In the genomic region with DNA sequence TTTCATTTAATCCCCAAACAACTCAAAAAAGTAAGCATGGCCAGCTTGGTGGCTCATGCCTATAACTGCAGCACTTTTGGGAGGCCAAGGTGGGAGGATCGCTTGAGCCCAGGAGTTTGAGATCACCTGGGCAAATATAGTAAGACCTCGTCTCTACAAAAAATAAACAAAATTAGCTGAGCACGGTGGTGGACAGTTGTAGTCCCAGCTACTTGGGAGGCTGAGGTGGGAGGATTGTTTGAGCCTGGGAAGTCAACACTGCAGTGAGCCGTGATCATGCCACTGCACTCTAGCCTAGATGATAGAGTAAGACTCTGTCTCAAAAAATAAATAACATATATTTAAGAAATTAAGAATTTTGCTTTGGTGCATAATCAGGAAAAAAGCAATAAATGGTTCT, we compare ENCODE assay signal across 15 cellular contexts. TPM values are rescaled to one million over a fixed set of nuclear protein-coding genes. Genes with fewer than 3 reads are reported as not detected.
DNase-seq lines count a peak whose midpoint lies in the region; ATAC-seq, FAIRE-seq and TF ChIP-seq lines count a peak whose summit lies in the region.
"Had no signal": no experiment of that assay in that cellular context is flagged by ENCODE, and none has a peak within 500 bp of the region (broad histone marks: within the 10 kb centered on the region; RNA-seq: fewer than 3 reads in every experiment).

No MANE protein-coding gene starts in this region.

- TF ChIP-seq CTCF in glutamatergic neuron (IDR thresholded peaks at IDR 0.05; ENCODE audit: partially characterized antibody, unreplicated experiment) = no peak

- H3K4me3 Mint-ChIP-seq in activated T-helper 1 cell treated with anti-CD3 and anti-CD28 coated beads, Interleukin-12 subunit alpha, Interleukin-12 subunit beta, Interleukin-2, Interleukin-4 antibody, amounts not matched to agents 30 ng/mL and 10 ng/mL and 1 ng/mL, durations not matched to agents 14 hours and 24 hours and 36 hours = no peak overlapping the region
- H3K4me3 Mint-ChIP-seq in glutamatergic neuron (ENCODE audit: unreplicated experiment) = no peak overlapping the region
- H3K4me3 Mint-ChIP-seq: brain had no signal

- 72 to 80% (median 77%) methylated on average over 4 of the region's 4 CpGs for WGBS in small intestine, 3 donors

- peak; percentile 3 for ATAC-seq in GM18498 (IDR thresholded peaks at IDR 0.05; ENCODE audit: unreplicated experiment)
- no peak for ATAC-seq in HG03139 (IDR thresholded peaks at IDR 0.05; ENCODE audit: unreplicated experiment)

- no peaks in the 10 kb centered on the region for H3K9me3 Mint-ChIP-seq in activated T-helper 1 cell treated with anti-CD3 and anti-CD28 coated beads, Interleukin-12 subunit alpha, Interleukin-12 subunit beta, Interleukin-2, Interleukin-4 antibody, amounts not matched to agents 30 ng/mL and 10 ng/mL and 1 ng/mL, durations not matched to agents 14 hours and 24 hours and 36 hours
- H3K9me3 Mint-ChIP-seq in glutamatergic neuron (ENCODE audit: unreplicated experiment) = peaks cover 6% of the 10 kb centered on the region
- H3K9me3 Mint-ChIP-seq: activated naive CD4-positive, alpha-beta T cell treated with anti-CD3 and anti-CD28 coated beads, Interleukin-2, amount 50 U/mL, for 24 hours; brain; naive thymus-derived CD4-positive, alpha-beta T cell; T-cell had no signal

- H3K27me3 ChIP-seq in small intestine (ENCODE audit: control insufficient read depth in 2 of 2, insufficient read depth in 2 of 2, low read length in 2 of 2) = no peaks in the 10 kb centered on the region
- H3K27me3 ChIP-seq: upper lobe of left lung had no signal

- peak overlapping the region; percentile 35 to 43 for H3K27ac ChIP-seq in small intestine (ENCODE audit: low read depth in 1 of 2, low read length in 1 of 2)

- H3K27ac Mint-ChIP-seq in activated T-helper 1 cell treated with anti-CD3 and anti-CD28 coated beads, Interleukin-12 subunit alpha, Interleukin-12 subunit beta, Interleukin-2, Interleukin-4 antibody, amounts not matched to agents 30 ng/mL and 10 ng/mL and 1 ng/mL, durations not matched to agents 14 hours and 24 hours and 36 hours = peak overlapping the region; percentile 25
- no peak overlapping the region for H3K27ac Mint-ChIP-seq in glutamatergic neuron (ENCODE audit: unreplicated experiment)

- no peak overlapping the region for H3K4me3 ChIP-seq in small intestine (ENCODE audit: low read depth in 1 of 2, low read length in 2 of 2)
- H3K4me3 ChIP-seq: skin epidermis had no signal

- FAIRE-seq in small intestine (lab: Jason Lieb, UNC) = no peak
- FAIRE-seq: HTR-8/SVneo had no signal

- peaks cover 39% of the 10 kb centered on the region for H3K4me1 Mint-ChIP-seq in activated T-helper 1 cell treated with anti-CD3 and anti-CD28 coated beads, Interleukin-12 subunit alpha, Interleukin-12 subunit beta, Interleukin-2, Interleukin-4 antibody, amounts not matched to agents 30 ng/mL and 10 ng/mL and 1 ng/mL, durations not matched to agents 14 hours and 24 hours and 36 hours (ENCODE audit: low read depth)
- H3K4me1 Mint-ChIP-seq in glutamatergic neuron (ENCODE audit: low read depth, unreplicated experiment) = peaks cover 17% of the 10 kb centered on the region

- H3K27me3 Mint-ChIP-seq in activated T-helper 1 cell treated with anti-CD3 and anti-CD28 coated beads, Interleukin-12 subunit alpha, Interleukin-12 subunit beta, Interleukin-2, Interleukin-4 antibody, amounts not matched to agents 30 ng/mL and 10 ng/mL and 1 ng/mL, durations not matched to agents 14 hours and 24 hours and 36 hours (ENCODE audit: insufficient read depth) = peaks cover 10% of the 10 kb centered on the region
- H3K27me3 Mint-ChIP-seq in glutamatergic neuron (ENCODE audit: unreplicated experiment) = peaks cover 3% of the 10 kb centered on the region
- H3K27me3 Mint-ChIP-seq: activated naive CD4-positive, alpha-beta T cell treated with anti-CD3 and anti-CD28 coated beads, Interleukin-2, amount 50 U/mL, for 24 hours; naive thymus-derived CD4-positive, alpha-beta T cell; T-cell had no signal

- H3K36me3 ChIP-seq in small intestine (ENCODE audit: control insufficient read depth in 2 of 2, insufficient read depth in 2 of 2, low read length in 2 of 2) = no peaks in the 10 kb centered on the region
- H3K36me3 ChIP-seq: upper lobe of left lung had no signal

- no peaks in the 10 kb centered on the region for H3K9me3 ChIP-seq in small intestine (ENCODE audit: control insufficient read depth, low read depth)
- H3K9me3 ChIP-seq: upper lobe of left lung had no signal

- intact Hi-C loops in activated T-helper 1 cell treated with anti-CD3 and anti-CD28 coated beads, Interleukin-12 subunit alpha, Interleukin-12 subunit beta, Interleukin-2, Interleukin-4 antibody, amounts not matched to agents 30 ng/mL and 10 ng/mL and 1 ng/mL, durations not matched to agents 14 hours and 24 hours and 36 hours (cut with micrococcal nuclease) = loop anchor here (1.0 kb wide), 2 partner anchors 23 to 44 kb away; a partner anchor contains a TSS

- no peaks in the 10 kb centered on the region for H3K36me3 Mint-ChIP-seq in activated T-helper 1 cell treated with anti-CD3 and anti-CD28 coated beads, Interleukin-12 subunit alpha, Interleukin-12 subunit beta, Interleukin-2, Interleukin-4 antibody, amounts not matched to agents 30 ng/mL and 10 ng/mL and 1 ng/mL, durations not matched to agents 14 hours and 24 hours and 36 hours (ENCODE audit: low read depth)
- no peaks in the 10 kb centered on the region for H3K36me3 Mint-ChIP-seq in glutamatergic neuron (ENCODE audit: unreplicated experiment)
- H3K36me3 Mint-ChIP-seq: activated naive CD4-positive, alpha-beta T cell treated with anti-CD3 and anti-CD28 coated beads, Interleukin-2, amount 50 U/mL, for 24 hours; brain; T-cell had no signal

- no peak for DNase-seq in activated T-helper 1 cell treated with anti-CD3 and anti-CD28 coated beads, Interleukin-12 subunit alpha, Interleukin-12 subunit beta, Interleukin-2, Interleukin-4 antibody, amounts not matched to agents 30 ng/mL and 10 ng/mL and 1 ng/mL, durations not matched to agents 14 hours and 24 hours and 36 hours (ENCODE audit: low spot score)
- DNase-seq in small intestine (no peak), glutamatergic neuron (no peak), HT-29 (ENCODE audit: low spot score) (no peak)
- DNase-seq: DMS79 treated with DMSO at 0.1 percent for 48 hours, NCI-H345 had no signal

- peaks cover 3% of the 10 kb centered on the region in 2 donors for H3K4me1 ChIP-seq in small intestine (ENCODE audit: control insufficient read depth in 2 of 2, insufficient read depth in 1 of 2, low read depth in 1 of 2, low read length in 1 of 2)

RNA-seq across cellular contexts. Expression of a gene that starts 6.1 kb away (rescaled TPM):
- total RNA-seq in activated T-helper 1 cell treated with anti-CD3 and anti-CD28 coated beads, Interleukin-12 subunit alpha, Interleukin-12 subunit beta, Interleukin-2, Interleukin-4 antibody, amounts not matched to agents 30 ng/mL and 10 ng/mL and 1 ng/mL, durations not matched to agents 14 hours and 24 hours and 36 hours = 192 and 194 TPM in 2 replicates
- polyA plus RNA-seq in small intestine = 100 to 1,000 TPM; 241 to 636 (median 364) TPM
- total RNA-seq in glutamatergic neuron (ENCODE audit: unreplicated experiment) = 182 TPM
- 145 and 161 TPM in 2 replicates for total RNA-seq in HT-29 (2014; rRNA removed; shearing (Covaris generic))

RNA-seq across cellular contexts. Expression of a gene that starts 22.8 kb away (rescaled TPM):
- total RNA-seq in activated T-helper 1 cell treated with anti-CD3 and anti-CD28 coated beads, Interleukin-12 subunit alpha, Interleukin-12 subunit beta, Interleukin-2, Interleukin-4 antibody, amounts not matched to agents 30 ng/mL and 10 ng/mL and 1 ng/mL, durations not matched to agents 14 hours and 24 hours and 36 hours = 635 and 655 TPM in 2 replicates
- 1,000 to 10,000 TPM in 1 of 3 donors, 100 to 1,000 TPM in 2; 677 to 1,200 (median 884) TPM for polyA plus RNA-seq in small intestine
- 1,754 TPM for total RNA-seq in glutamatergic neuron (ENCODE audit: unreplicated experiment)
- total RNA-seq in HT-29 (2014; rRNA removed; shearing (Covaris generic)) = 630 and 644 TPM in 2 replicates

RNA-seq across cellular contexts. Expression of a gene that starts 39.3 kb away (rescaled TPM):
- total RNA-seq in activated T-helper 1 cell treated with anti-CD3 and anti-CD28 coated beads, Interleukin-12 subunit alpha, Interleukin-12 subunit beta, Interleukin-2, Interleukin-4 antibody, amounts not matched to agents 30 ng/mL and 10 ng/mL and 1 ng/mL, durations not matched to agents 14 hours and 24 hours and 36 hours = 250 and 251 TPM in 2 replicates
- polyA plus RNA-seq in small intestine = 100 to 1,000 TPM in 1 of 3 donors, 10 to 100 TPM in 2; 46.3 to 149 (median 60.5) TPM
- 139 TPM for total RNA-seq in glutamatergic neuron (ENCODE audit: unreplicated experiment)
- 100 and 105 TPM in 2 replicates for total RNA-seq in HT-29 (2014; rRNA removed; shearing (Covaris generic))

RNA-seq across cellular contexts. Expression of a gene that starts 44.4 kb away (rescaled TPM):
- 10.4 and 10.6 TPM in 2 replicates for total RNA-seq in activated T-helper 1 cell treated with anti-CD3 and anti-CD28 coated beads, Interleukin-12 subunit alpha, Interleukin-12 subunit beta, Interleukin-2, Interleukin-4 antibody, amounts not matched to agents 30 ng/mL and 10 ng/mL and 1 ng/mL, durations not matched to agents 14 hours and 24 hours and 36 hours
- polyA plus RNA-seq in small intestine = 1 to 10 TPM; 1.3 to 8.8 (median 1.6) TPM
- total RNA-seq in glutamatergic neuron (ENCODE audit: unreplicated experiment) = 2.5 TPM
- 6.8 and 6.9 TPM in 2 replicates for total RNA-seq in HT-29 (2014; rRNA removed; shearing (Covaris generic))

RNA-seq across cellular contexts. Expression of a gene that starts 44.7 kb away (rescaled TPM):
- 3.5 and 4.5 TPM in 2 replicates for total RNA-seq in activated T-helper 1 cell treated with anti-CD3 and anti-CD28 coated beads, Interleukin-12 subunit alpha, Interleukin-12 subunit beta, Interleukin-2, Interleukin-4 antibody, amounts not matched to agents 30 ng/mL and 10 ng/mL and 1 ng/mL, durations not matched to agents 14 hours and 24 hours and 36 hours
- polyA plus RNA-seq in small intestine = 1 to 10 TPM in 2 of 3 donors, under 1 TPM in 1; 0.67 to 4.8 (median 1.6) TPM
- total RNA-seq in glutamatergic neuron (ENCODE audit: unreplicated experiment) = 9.8 TPM
- 0.71 and 1.5 TPM in 2 replicates for total RNA-seq in HT-29 (2014; rRNA removed; shearing (Covaris generic))
